8 cellular contexts compared by ENCODE assay signal in the genomic region with DNA sequence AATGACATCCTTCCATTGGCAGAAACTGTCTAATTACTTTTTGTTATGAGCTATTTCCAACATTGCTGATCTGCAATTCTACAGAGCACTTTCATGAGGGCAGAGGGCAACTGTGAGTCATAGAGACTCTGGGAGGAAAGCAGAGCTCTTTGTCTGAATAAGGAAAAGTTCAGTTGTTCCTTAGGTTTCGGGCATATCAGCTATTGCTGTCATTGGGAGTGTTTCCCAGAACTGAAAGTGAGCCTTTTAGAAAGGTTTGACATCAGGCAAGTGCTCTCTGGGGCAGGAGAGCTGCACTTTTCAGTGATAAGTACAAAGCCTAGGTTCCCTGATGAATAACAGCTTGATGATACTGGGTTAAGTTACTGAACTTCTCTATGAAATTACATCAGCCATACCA.
DNase-seq lines count a peak whose midpoint lies in the region; ATAC-seq, FAIRE-seq and TF ChIP-seq lines count a peak whose summit lies in the region.

No MANE protein-coding gene starts in this region.

- H3K4me2 ChIP-seq in PC-3 (ENCODE audit: low read length) = peak overlapping the region; percentile 60

- H3F3A ChIP-seq in PC-3 (ENCODE audit: low read length, unreplicated experiment) = no peaks in the 10 kb centered on the region

- intact Hi-C loops in PC-3 (cut with micrococcal nuclease) (loop anchor here (5.0 kb wide), 1 partner anchor 216 kb away; no protein-coding TSS in a partner anchor), mucosa of descending colon (cut with DNase I, micrococcal nuclease) (no loop called here)

- FAIRE-seq in urothelium cell line (lab: Jason Lieb, UNC) (no peak), frontal cortex (lab: Jason Lieb, UNC) (no peak)

- H4K20me1 ChIP-seq in PC-3 (ENCODE audit: low read length) = no peaks in the 10 kb centered on the region

- DNase-seq in PC-3 (peak; percentile 76), epithelial cell of proximal tubule (ENCODE audit: low read depth) (peak; percentile 68), mucosa of descending colon (peak in 1 of 3 donors; percentile 80), urothelium cell line (ENCODE audit: low spot score) (peak; percentile 52), SHP77 (lab: John Stamatoyannopoulos, UW) (no peak), frontal cortex (ENCODE audit: low spot score in 2 of 2) (no peak), NCI-H1105 treated with DMSO at 0.1 percent for 48 hours (lab: John Stamatoyannopoulos, UW) (no peak)
- no peak for DNase-seq in stimulated activated CD4-positive, alpha-beta T cell treated with anti-CD3 and anti-CD28 coated beads, Interleukin-1b, Interleukin-23, amount 100 ng/mL, for 48 hours

- BruUV-seq in PC-3 (replicated peaks; lab: Mats Ljungman, UMichigan) = no TSS peak

- H3K79me2 ChIP-seq in PC-3 (ENCODE audit: low read length) = no peaks in the 10 kb centered on the region

- H3K4me3 ChIP-seq in PC-3 (ENCODE audit: low read length) (no peak overlapping the region), epithelial cell of proximal tubule (ENCODE audit: low read depth, low read length) (no peak overlapping the region), mucosa of descending colon (no peak overlapping the region)

- H3K9me2 ChIP-seq in PC-3 (replicated peaks; ENCODE audit: low read length) = no peaks in the 10 kb centered on the region

- ATAC-seq in PC-3 = peak; percentile 79
- ATAC-seq in mucosa of descending colon = peak; percentile 94

- TF ChIP-seq CTCF in PC-3 (conservative IDR thresholded peaks at IDR 0.05; ENCODE audit: low read depth, low read length) (no peak), epithelial cell of proximal tubule (conservative IDR thresholded peaks at IDR 0.05; ENCODE audit: low read depth, low read length) (no peak), mucosa of descending colon (IDR thresholded peaks at IDR 0.05) (no peak)

- H3K27me3 ChIP-seq in PC-3 (ENCODE audit: low read length) = no peaks in the 10 kb centered on the region

- H3K9me3 ChIP-seq in PC-3 (ENCODE audit: low read length) (no peaks in the 10 kb centered on the region), mucosa of descending colon (no peaks in the 10 kb centered on the region)

- H3K4me1 ChIP-seq in PC-3 (ENCODE audit: insufficient read depth, low read length) (peaks cover 44% of the 10 kb centered on the region), mucosa of descending colon (ENCODE audit: low read depth) (peaks cover 35% of the 10 kb centered on the region)

- POLR2A ChIA-PET in PC-3 (lab: Charles Lee; ENCODE audit: unreplicated experiment) = no interaction called here

- no peak overlapping the region for H2AFZ ChIP-seq in PC-3 (ENCODE audit: low read length)

- H3K36me3 ChIP-seq in PC-3 (ENCODE audit: low read depth, low read length) (no peaks in the 10 kb centered on the region), mucosa of descending colon (ENCODE audit: low read depth) (no peaks in the 10 kb centered on the region)

- peak overlapping the region; percentile 82 for H3K27ac ChIP-seq in PC-3 (ENCODE audit: low read length)

- CTCF ChIA-PET in PC-3 (lab: Charles Lee) = interaction anchor here (0.6 to 1.0 kb wide), 3 partner anchors 9 to 255 kb away, joined by 3 to 4 read pairs (median 4); no protein-coding TSS in a partner anchor

- H3K9ac ChIP-seq in PC-3 (ENCODE audit: low read length) = peak overlapping the region; percentile 17; the same call in 1 of the 2 replicates

Comparison
In these comparisons a context has a peak if more than half of its experiments do, and no peak if none do; other contexts are left out.
1. DNase-seq: peak in PC-3 (single experiment), epithelial cell of proximal tubule (single experiment) and urothelium cell line (single experiment); none in SHP77 (0 of 2), stimulated activated CD4-positive, alpha-beta T cell treated with anti-CD3 and anti-CD28 coated beads, Interleukin-1b, Interleukin-23, amount 100 ng/mL, for 48 hours (single experiment), frontal cortex (0 of 2) and NCI-H1105 treated with DMSO at 0.1 percent for 48 hours (single experiment).